In the genomic region with DNA sequence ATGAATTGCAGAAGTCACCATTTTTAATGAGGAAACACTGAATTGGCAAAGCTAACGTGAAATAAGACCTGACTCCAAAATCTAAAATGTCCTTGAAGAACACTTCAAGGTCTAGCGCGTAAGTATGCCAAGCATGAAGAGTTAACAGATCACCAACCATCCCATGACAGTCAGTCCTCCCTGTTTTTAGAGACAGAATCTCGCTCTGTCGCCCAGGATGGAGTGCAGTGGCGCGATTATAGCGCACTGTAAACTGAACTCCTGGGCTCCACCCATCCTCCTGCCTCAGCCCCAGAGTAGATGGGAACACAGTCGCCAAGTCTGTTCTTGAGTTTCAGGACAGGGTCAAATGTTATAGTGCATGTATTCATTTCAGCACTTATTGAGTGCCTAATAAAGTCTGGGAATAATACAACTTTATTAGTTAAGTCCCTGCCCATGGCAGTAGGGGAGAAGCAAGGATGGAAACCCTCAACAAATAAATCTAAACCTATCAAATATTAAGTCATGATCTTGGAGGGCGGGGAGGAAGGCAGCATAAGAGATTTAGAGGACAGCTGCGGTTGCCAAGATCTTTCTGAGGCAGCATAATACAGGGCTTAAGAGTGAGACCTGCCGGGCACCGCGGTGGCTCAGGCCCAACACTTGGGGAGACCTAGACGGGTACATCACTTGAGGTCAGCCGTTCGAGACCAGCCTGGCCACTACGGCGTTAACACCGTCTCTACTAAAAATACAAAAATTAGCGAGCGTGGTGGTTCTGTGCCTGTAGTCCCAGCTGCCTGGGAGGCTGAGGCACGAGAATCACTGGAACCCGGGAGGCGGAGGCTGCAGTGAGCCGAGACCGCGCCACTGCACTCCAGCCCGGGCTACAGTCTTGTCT, we compare ENCODE assay signal across 8 cellular contexts. TPM values are rescaled to one million over a fixed set of nuclear protein-coding genes. Genes with fewer than 3 reads are reported as not detected.
DNase-seq lines count a peak whose midpoint lies in the region; ATAC-seq and TF ChIP-seq lines count a peak whose summit lies in the region.

No MANE protein-coding gene starts in this region.

- H3K9me3 ChIP-seq in WERI-Rb-1 (ENCODE audit: severe bottlenecking): no peaks in the 10 kb centered on the region
- no peaks in the 10 kb centered on the region for H3K9me3 ChIP-seq in left ventricle myocardium inferior (replicated peaks)

- peaks cover 39% of the 10 kb centered on the region for H3K4me1 Mint-ChIP-seq in activated CD4-positive, alpha-beta T cell treated with anti-CD3 and anti-CD28 coated beads for 36 hours
- H3K4me1 Mint-ChIP-seq in stimulated activated memory B cell treated with anti-CD40 and anti-IgM and Interleukin-4, amounts not matched to agents 10 μg/mL and 1 μg/mL and 100 μg/mL, for 72 hours: peaks cover 44% of the 10 kb centered on the region

- POLR2A ChIA-PET in activated CD4-positive, alpha-beta T cell treated with anti-CD3 and anti-CD28 coated beads for 36 hours (lab: Charles Lee): interaction anchor here (3.0 kb wide), 1 partner anchor 105 kb away, joined by 11 read pairs; a partner anchor contains a TSS

- CTCF ChIA-PET in activated CD4-positive, alpha-beta T cell treated with anti-CD3 and anti-CD28 coated beads for 36 hours (lab: Charles Lee): interaction anchor here (0.9 kb wide), 1 partner anchor 178 kb away, joined by 6 read pairs; no protein-coding TSS in a partner anchor

- H3K27me3 ChIP-seq in WERI-Rb-1 (ENCODE audit: insufficient read depth, low read depth, severe bottlenecking): no peaks in the 10 kb centered on the region
- no peaks in the 10 kb centered on the region for H3K27me3 ChIP-seq in left ventricle myocardium inferior (ENCODE audit: low read depth)

- H3K4me3 ChIP-seq in WERI-Rb-1 (ENCODE audit: low read depth, low read length) (peak overlapping the region; percentile 94), left ventricle myocardium inferior (peak overlapping the region; percentile 99)

- peak overlapping the region; percentile 99 for H3K27ac ChIP-seq in WERI-Rb-1
- peak overlapping the region; percentile 98 for H3K27ac ChIP-seq in left ventricle myocardium inferior (replicated peaks)

- H3K9me3 Mint-ChIP-seq in activated CD4-positive, alpha-beta T cell treated with anti-CD3 and anti-CD28 coated beads for 36 hours (ENCODE audit: low read depth): no peaks in the 10 kb centered on the region
- H3K9me3 Mint-ChIP-seq in stimulated activated memory B cell treated with anti-CD40 and anti-IgM and Interleukin-4, amounts not matched to agents 10 μg/mL and 1 μg/mL and 100 μg/mL, for 72 hours: no peaks in the 10 kb centered on the region

- no peak for TF ChIP-seq CTCF in WERI-Rb-1 (IDR thresholded peaks at IDR 0.05; ENCODE audit: low read depth, low read length)
- no peak for TF ChIP-seq CTCF in left ventricle myocardium inferior (IDR thresholded peaks at IDR 0.05; ENCODE audit: borderline replicate concordance)

- H3K4me3 Mint-ChIP-seq in activated CD4-positive, alpha-beta T cell treated with anti-CD3 and anti-CD28 coated beads for 36 hours: peak overlapping the region; percentile 92
- H3K4me3 Mint-ChIP-seq in stimulated activated memory B cell treated with anti-CD40 and anti-IgM and Interleukin-4, amounts not matched to agents 10 μg/mL and 1 μg/mL and 100 μg/mL, for 72 hours: peak overlapping the region; percentile 94

- peak overlapping the region; percentile 100 for H3K27ac Mint-ChIP-seq in activated CD4-positive, alpha-beta T cell treated with anti-CD3 and anti-CD28 coated beads for 36 hours
- peak overlapping the region; percentile 100 for H3K27ac Mint-ChIP-seq in stimulated activated memory B cell treated with anti-CD40 and anti-IgM and Interleukin-4, amounts not matched to agents 10 μg/mL and 1 μg/mL and 100 μg/mL, for 72 hours

- intact Hi-C loops in activated CD4-positive, alpha-beta T cell treated with anti-CD3 and anti-CD28 coated beads for 36 hours (cut with DNase I, micrococcal nuclease): no loop called here
- intact Hi-C loops in left ventricle myocardium inferior (cut with micrococcal nuclease): no loop called here

- DNase-seq in activated CD4-positive, alpha-beta T cell treated with anti-CD3 and anti-CD28 coated beads for 36 hours: no peak
- DNase-seq in activated CD4-positive, alpha-beta T cell treated with anti-CD3 and anti-CD28 coated beads, Interleukin-2, amount 50 U/mL, for 4 hours: no peak
- DNase-seq in WERI-Rb-1 (no peak), left ventricle myocardium inferior (no peak), NCI-H1694 (lab: John Stamatoyannopoulos, UW) (no peak), HUDEP-2 (lab: John Stamatoyannopoulos, UW; ENCODE audit: unreplicated experiment in 76 of 76) (no peak)

- peaks cover 28% of the 10 kb centered on the region for H3K36me3 ChIP-seq in WERI-Rb-1
- no peaks in the 10 kb centered on the region for H3K36me3 ChIP-seq in left ventricle myocardium inferior

- peaks cover 46% of the 10 kb centered on the region for H3K4me1 ChIP-seq in left ventricle myocardium inferior

- no peaks in the 10 kb centered on the region for H3K27me3 Mint-ChIP-seq in activated CD4-positive, alpha-beta T cell treated with anti-CD3 and anti-CD28 coated beads for 36 hours
- no peaks in the 10 kb centered on the region for H3K27me3 Mint-ChIP-seq in stimulated activated memory B cell treated with anti-CD40 and anti-IgM and Interleukin-4, amounts not matched to agents 10 μg/mL and 1 μg/mL and 100 μg/mL, for 72 hours

- ATAC-seq in activated CD4-positive, alpha-beta T cell treated with anti-CD3 and anti-CD28 coated beads for 36 hours: no peak
- peak; percentile 5 for ATAC-seq in HG02938 (IDR thresholded peaks at IDR 0.05; ENCODE audit: unreplicated experiment)
- no peak for ATAC-seq in stimulated activated memory B cell treated with anti-CD40 and anti-IgM and Interleukin-4, amounts not matched to agents 10 μg/mL and 1 μg/mL and 100 μg/mL, for 72 hours

- peaks cover 27% of the 10 kb centered on the region for H3K36me3 Mint-ChIP-seq in activated CD4-positive, alpha-beta T cell treated with anti-CD3 and anti-CD28 coated beads for 36 hours (ENCODE audit: low read depth)
- no peaks in the 10 kb centered on the region for H3K36me3 Mint-ChIP-seq in stimulated activated memory B cell treated with anti-CD40 and anti-IgM and Interleukin-4, amounts not matched to agents 10 μg/mL and 1 μg/mL and 100 μg/mL, for 72 hours

RNA-seq across cellular contexts. Expression of a gene that starts 1.1 kb away (rescaled TPM):
- total RNA-seq in activated CD4-positive, alpha-beta T cell treated with anti-CD3 and anti-CD28 coated beads for 36 hours: 10 to 100 TPM; 12.4 to 21.5 TPM
- 18.0 TPM for total RNA-seq in left ventricle myocardium inferior

RNA-seq across cellular contexts. Expression of a gene that starts 1.5 kb away (rescaled TPM):
- total RNA-seq in activated CD4-positive, alpha-beta T cell treated with anti-CD3 and anti-CD28 coated beads for 36 hours: 100 to 1,000 TPM; 347 to 461 TPM
- 93.2 TPM for total RNA-seq in left ventricle myocardium inferior

RNA-seq across cellular contexts. Expression of a gene that starts 59.1 kb away (rescaled TPM):
- under 1 TPM; 0.46 to 0.66 TPM for total RNA-seq in activated CD4-positive, alpha-beta T cell treated with anti-CD3 and anti-CD28 coated beads for 36 hours
- 50.4 TPM for total RNA-seq in left ventricle myocardium inferior

Comparison
In these comparisons a context has a peak if more than half of its experiments do, and no peak if none do; other contexts are left out.
1. RNA of a gene that starts 59.1 kb away (total RNA-seq): 50.4 TPM in left ventricle myocardium inferior (single experiment); 0.46 to 0.66 TPM in activated CD4-positive, alpha-beta T cell treated with anti-CD3 and anti-CD28 coated beads for 36 hours; every median in the first group is over 10 times any median in the second.